In the genomic region with DNA sequence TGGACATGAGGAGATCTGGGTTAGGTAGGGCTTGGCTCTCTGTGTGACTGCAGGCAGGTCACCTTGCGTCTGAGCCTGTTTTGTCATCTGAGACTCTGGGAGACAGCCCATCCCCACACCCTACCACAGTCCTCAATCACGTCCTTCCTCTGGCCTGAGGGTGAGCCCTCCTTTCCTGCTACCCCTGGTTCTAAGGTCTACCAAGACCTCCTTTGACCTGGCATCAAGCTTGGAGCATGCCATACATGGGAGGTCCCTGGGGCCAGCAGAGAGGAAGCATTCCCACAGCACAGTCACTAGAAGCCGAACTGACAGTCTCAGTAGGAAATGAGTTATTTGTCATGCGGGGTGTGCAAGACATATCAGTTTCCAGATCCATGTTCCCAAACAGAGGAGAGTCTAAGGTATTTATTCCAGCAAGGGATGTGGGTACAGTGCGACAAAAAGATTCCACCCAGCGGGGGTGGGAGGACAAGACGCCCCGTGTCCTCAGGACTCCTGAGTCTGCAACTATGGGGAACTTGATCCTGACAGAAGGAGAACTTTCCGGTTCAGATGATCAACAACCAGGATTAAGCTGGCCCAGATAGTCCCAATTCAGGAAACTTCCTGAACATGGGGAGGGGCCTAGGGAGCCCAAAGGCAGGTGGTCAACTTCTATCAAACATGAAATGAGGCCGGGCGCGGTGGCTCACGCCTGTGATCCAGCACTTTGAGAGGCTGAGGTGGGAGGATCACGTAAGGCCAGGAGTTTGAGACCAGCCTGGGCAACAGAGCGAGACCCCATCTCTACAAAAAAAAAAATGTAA, we compare ENCODE assay signal across 10 cellular contexts. TPM values are rescaled to one million over a fixed set of nuclear protein-coding genes. Genes with fewer than 3 reads are reported as not detected.
A peak's percentile ranks its signal among the peaks of the same experiment; 100 is the strongest.
DNase-seq lines count a peak whose midpoint lies in the region; ATAC-seq, FAIRE-seq and TF ChIP-seq lines count a peak whose summit lies in the region.
"Had no signal": no experiment of that assay in that cellular context is flagged by ENCODE, and none has a peak within 500 bp of the region (broad histone marks: within the 10 kb centered on the region; RNA-seq: fewer than 3 reads in every experiment).

No MANE protein-coding gene starts in this region.

- TF ChIP-seq EP300 in K562 (IDR thresholded peaks at IDR 0.05; ENCODE audit: low read length): no peak

- no peak for FAIRE-seq in K562 (lab: Jason Lieb, UNC)

- ATAC-seq in K562 (no peak), HG03442 (IDR thresholded peaks at IDR 0.05; ENCODE audit: unreplicated experiment) (no peak), GM21447 (IDR thresholded peaks at IDR 0.05; ENCODE audit: unreplicated experiment) (no peak), HG02870 (IDR thresholded peaks at IDR 0.05; ENCODE audit: unreplicated experiment) (no peak)
- ATAC-seq: natural killer cell treated with Interleukin-12 subunit alpha and Interleukin-12 subunit beta and Interleukin-15 and Interleukin-18, amount 100 ng/mL, for 72 hours had no signal

- no peak overlapping the region for H3K4me3 ChIP-seq in HEK293 (ENCODE audit: low read depth, low read length)
- H3K4me3 ChIP-seq in K562: no peak overlapping the region
- no peak overlapping the region for H3K4me3 ChIP-seq in liver (ENCODE audit: low read depth in 1 of 3, low read length in 3 of 3)

- H3K9me1 ChIP-seq in K562 (ENCODE audit: control insufficient read depth, insufficient read depth, low read length): no peaks in the 10 kb centered on the region

- in situ Hi-C loops in K562 (cut with MboI): no loop called here

- no peak for TF ChIP-seq RAD21 in K562 (CRISPR knock-in tag; conservative IDR thresholded peaks at IDR 0.05 in 1 of 2, IDR thresholded peaks at IDR 0.05 in 1 of 2)
- no peak for TF ChIP-seq RAD21 in liver (IDR thresholded peaks at IDR 0.05)

- H3K27me3 ChIP-seq in K562 (ENCODE audit: control insufficient read depth in 2 of 2, insufficient read depth in 2 of 2, low read length in 2 of 2) (no peaks in the 10 kb centered on the region), liver (ENCODE audit: control insufficient read depth in 4 of 4, insufficient read depth in 4 of 4, low read length in 3 of 4) (no peaks in the 10 kb centered on the region)

- intact Hi-C loops in K562 (cut with micrococcal nuclease): no loop called here

- CTCF ChIA-PET in HEK293 (lab: Yijun Ruan, JAX): interaction anchor here (0.6 to 1.2 kb wide), 3 partner anchors 10 to 61 kb away, joined by 3 to 5 read pairs (median 4); no protein-coding TSS in a partner anchor
- CTCF ChIA-PET in K562 (lab: Yijun Ruan, JAX; ENCODE audit: low intra/inter-chr PET ratio): no interaction called here

- BruUV-seq in K562 (replicated peaks; lab: Mats Ljungman, UMichigan): no TSS peak

- H4K20me1 ChIP-seq in K562 (replicated peaks; ENCODE audit: control insufficient read depth, insufficient read depth, low read length): no peaks in the 10 kb centered on the region

- DNase-seq in K562 (ENCODE audit: extremely low read depth in 1 of 4, low spot score in 3 of 4) (peak in 1 of 4 experiments; percentile 6), substantia nigra (lab: John Stamatoyannopoulos, UW) (peak in 9 of 49 donors; percentile 17 to 65 (median 52)), DMS79 (lab: John Stamatoyannopoulos, UW) (no peak)
- DNase-seq: NCI-H1694 treated with DMSO at 0.1 percent for 48 hours had no signal

- POLR2A ChIA-PET in HEK293 (lab: Yijun Ruan, JAX) (interaction anchor here (0.7 to 1.5 kb wide), 2 partner anchors 28 to 264 kb away, joined by 3 read pairs; a partner anchor contains a TSS), K562 (lab: Yijun Ruan, JAX) (interaction anchor here (0.7 kb wide), 1 partner anchor 7 kb away, joined by 4 read pairs; no protein-coding TSS in a partner anchor)

- H3K36me3 ChIP-seq in HEK293 (ENCODE audit: control insufficient read depth in 2 of 2, insufficient read depth in 1 of 2, low read length in 2 of 2) (peaks cover 0 to 5% of the 10 kb centered on the region in 2 experiments; a peak in 1 of 3 replicates), K562 (ENCODE audit: control insufficient read depth, insufficient read depth, low read length) (peaks cover 28% of the 10 kb centered on the region), liver (ENCODE audit: control insufficient read depth in 4 of 4, insufficient read depth in 3 of 4, low read depth in 1 of 4, low read length in 3 of 4) (peaks cover 0 to 5% (median 3%) of the 10 kb centered on the region in 4 donors)

- peak overlapping the region in 1 of 2 experiments; percentile 51; a peak in 2 of 4 replicates for H3K9ac ChIP-seq in K562 (ENCODE audit: insufficient read depth in 1 of 2, low read depth in 2 of 2, low read length in 2 of 2)
- peak overlapping the region in 1 of 2 donors; percentile 17 for H3K9ac ChIP-seq in liver (ENCODE audit: low read depth in 1 of 2, low read length in 2 of 2)

- WGBS in K562 (ENCODE audit: insufficient coverage, low coverage, missing lambda C conversion rate): 67% methylated on average over 14 of the region's 15 CpGs
- 76% methylated on average over 15 of the region's 15 CpGs for WGBS in liver

- no peaks in the 10 kb centered on the region for H3K4me1 ChIP-seq in HEK293 (ENCODE audit: control insufficient read depth, insufficient read depth, low read length)
- H3K4me1 ChIP-seq in K562 (replicated peaks in 1 of 2; ENCODE audit: control insufficient read depth in 2 of 2, insufficient read depth in 2 of 2, low read length in 2 of 2): peaks cover 12 to 35% of the 10 kb centered on the region in 2 experiments; a peak in 4 of 5 replicates
- H3K4me1 ChIP-seq in liver (ENCODE audit: control insufficient read depth in 4 of 4, insufficient read depth in 4 of 4, low read length in 3 of 4): peaks cover 5 to 51% (median 27%) of the 10 kb centered on the region in 4 donors

- H3K27ac ChIP-seq in HEK293 (ENCODE audit: extremely low read depth, low read depth, low read length) (no peak overlapping the region), K562 (ENCODE audit: extremely low read depth, low read depth, low read length) (no peak overlapping the region), liver (ENCODE audit: low read depth in 1 of 2, low read length in 2 of 2) (peak overlapping the region; percentile 59 to 64), substantia nigra (ENCODE audit: low read depth, low read length, poor library complexity, severe bottlenecking) (peak overlapping the region; percentile 92)

- H3K9me3 ChIP-seq in HEK293 (ENCODE audit: control insufficient read depth, insufficient read depth, low read depth, low read length) (no peaks in the 10 kb centered on the region), K562 (replicated peaks; ENCODE audit: control insufficient read depth, insufficient read depth, low read depth, low read length) (no peaks in the 10 kb centered on the region), liver (ENCODE audit: control insufficient read depth in 4 of 4, low read length in 3 of 4) (no peaks in the 10 kb centered on the region)

- peaks cover 4% of the 10 kb centered on the region for H3K79me2 ChIP-seq in K562 (ENCODE audit: control insufficient read depth, insufficient read depth, low read length)

- TF ChIP-seq CTCF in HEK293 (tag by site-specific recombination; IDR thresholded peaks at IDR 0.05): no peak
- no peak for TF ChIP-seq CTCF in K562 (IDR thresholded peaks at IDR 0.05 in 2 of 3, conservative IDR thresholded peaks at IDR 0.05 in 1 of 3; ENCODE audit: insufficient read depth in 2 of 3, low read depth in 1 of 3, low read length in 3 of 3)
- no peak for TF ChIP-seq CTCF in liver (IDR thresholded peaks at IDR 0.05; ENCODE audit: low read depth, low read length, missing input control)

- 0 out of 2 replicates have a peak overlapping the region, but pooled peaks have one; percentile 11 for H2AFZ ChIP-seq in K562 (ENCODE audit: low read depth, low read length)

- no peak for TF ChIP-seq POLR2A in K562 (conservative IDR thresholded peaks at IDR 0.05)

- H3K4me2 ChIP-seq in K562 (ENCODE audit: insufficient read depth, low read length): no peak overlapping the region

RNA-seq across cellular contexts. Expression of a gene that starts 9.5 kb away (rescaled TPM):
- 23.6 and 51.1 TPM in 2 replicates for total RNA-seq in K562 (2011; cell fraction: chromatin; rRNA removed; ENCODE audit: low replicate concordance)
- 35.1 and 37.9 TPM in 2 replicates for total RNA-seq in K562 (2011; cell fraction: nucleolus; rRNA removed)
- total RNA-seq in K562 (2011; cell fraction: nucleoplasm; rRNA removed): 17.8 and 21.5 TPM in 2 replicates
- total RNA-seq in K562 (2014; rRNA removed) (25.6 and 25.9 TPM in 2 replicates), K562 (2014; rRNA removed; fragmentation: Illumina TruSeq; extraction: Trizol) (12.2 and 13.1 TPM in 2 replicates), K562 (2015; rRNA removed; fragmentation: Illumina TruSeq; extraction: Trizol) (16.0 and 16.1 TPM in 2 replicates), K562 (2021) (23.3 and 27.4 TPM in 2 replicates), liver (10 to 100 TPM in 1 of 2 donors, 1 to 10 TPM in 1; 7.6 to 32.3 TPM)
- polyA plus RNA-seq in K562 (2011; rRNA removed) (11.5 and 15.2 TPM in 2 replicates), K562 (2014; fragmentation: Illumina TruSeq; extraction: Trizol) (12.7 and 15.6 TPM in 2 replicates), K562 (2014; fragmentation: Nextera tagmentation; extraction: Ambion mirVana) (1 to 10 TPM; 1.9 to 2.7 TPM), K562 (2014; rRNA removed) (25.7 and 25.8 TPM in 2 replicates), liver (1 to 10 TPM; 2.7 to 5.3 TPM)
- polyA plus RNA-seq in K562 (2011; cell fraction: cytosol; rRNA removed): 9.5 and 28.8 TPM in 2 replicates
- polyA plus RNA-seq in K562 (2011; cell fraction: nucleus; rRNA removed): 18.6 and 37.6 TPM in 2 replicates
- polyA plus RNA-seq in K562 (2012): 13.2 and 16.4 TPM in 2 replicates
- polyA minus RNA-seq in K562 (2011; rRNA and poly(A)+ RNA removed): 4.2 and 6.4 TPM in 2 replicates
- 10.2 and 11.2 TPM in 2 replicates for polyA minus RNA-seq in K562 (2011; cell fraction: cytosol; rRNA and poly(A)+ RNA removed)
- polyA minus RNA-seq in K562 (2011; cell fraction: nucleus; rRNA and poly(A)+ RNA removed): 10.5 and 11.0 TPM in 2 replicates

RNA-seq across cellular contexts. Expression of a gene that starts 50.6 kb away (rescaled TPM):
- 1.2 and 3.6 TPM in 2 replicates for total RNA-seq in K562 (2011; cell fraction: chromatin; rRNA removed; ENCODE audit: low replicate concordance)
- total RNA-seq in K562 (2011; cell fraction: nucleolus; rRNA removed): 2.8 TPM in 2 replicates
- total RNA-seq in K562 (2011; cell fraction: nucleoplasm; rRNA removed): 1.5 and 2.7 TPM in 2 replicates
- total RNA-seq in K562 (2014; rRNA removed) (1.4 and 5.2 TPM in 2 replicates), K562 (2014; rRNA removed; fragmentation: Illumina TruSeq; extraction: Trizol) (0.22 and 0.33 TPM in 2 replicates), K562 (2015; rRNA removed; fragmentation: Illumina TruSeq; extraction: Trizol) (0.72 and 0.98 TPM in 2 replicates), K562 (2021) (4.7 and 6.2 TPM in 2 replicates), liver (under 1 TPM; 0.05 to 0.08 TPM)
- polyA plus RNA-seq in K562 (2011; rRNA removed) (1.4 and 2.9 TPM in 2 replicates), K562 (2014; fragmentation: Illumina TruSeq; extraction: Trizol) (0.25 and 1.1 TPM in 2 replicates), K562 (2014; fragmentation: Nextera tagmentation; extraction: Ambion mirVana) (under 1 TPM; 0.01 to 0.04 TPM), K562 (2014; rRNA removed) (1.3 and 3.2 TPM in 2 replicates), liver (under 1 TPM in 1 of 2 donors, not detected in 1; 0.05 TPM)
- polyA plus RNA-seq in K562 (2011; cell fraction: cytosol; rRNA removed): 4.5 and 7.9 TPM in 2 replicates
- polyA plus RNA-seq in K562 (2011; cell fraction: nucleus; rRNA removed): 2.2 and 3.5 TPM in 2 replicates
- polyA plus RNA-seq in K562 (2012): 2.7 and 5.0 TPM in 2 replicates
- 1.2 and 1.5 TPM in 2 replicates for polyA minus RNA-seq in K562 (2011; rRNA and poly(A)+ RNA removed)
- 3.6 and 4.8 TPM in 2 replicates for polyA minus RNA-seq in K562 (2011; cell fraction: cytosol; rRNA and poly(A)+ RNA removed)
- 2.2 and 2.4 TPM in 2 replicates for polyA minus RNA-seq in K562 (2011; cell fraction: nucleus; rRNA and poly(A)+ RNA removed)

Comparison
In these comparisons a context has a peak if more than half of its experiments do, and no peak if none do; other contexts are left out.
1. H3K27ac ChIP-seq: peak in liver (2 of 2) and substantia nigra (single experiment); none in HEK293 (single experiment) and K562 (single experiment).